Comparison of ENCODE assay signal across 19 cellular contexts in genomic region chr21:16751705-16752104, GRCh38.
"Had no signal": no experiment of that assay in that cellular context is flagged by ENCODE, and none has a peak within 500 bp of the region (broad histone marks: within the 10 kb centered on the region; RNA-seq: fewer than 3 reads in every experiment).

No MANE protein-coding gene starts in this region.

- H3K4me3 ChIP-seq: esophagus squamous epithelium, prostate gland, spleen, testis, vagina had no signal

- H3K4me1 ChIP-seq: prostate gland, spleen, testis had no signal

- DNase-seq: activated CD4-positive, alpha-beta T cell treated with anti-CD3 and anti-CD28 coated beads, Interleukin-2, amount 50 U/mL, for 4 hours; activated CD8-positive, alpha-beta memory T cell treated with anti-CD3 and anti-CD28 coated beads for 24 hours; activated CD8-positive, alpha-beta memory T cell treated with anti-CD3 and anti-CD28 coated beads, Interleukin-2, amount 50 U/mL, for 4 hours; activated naive CD4-positive, alpha-beta T cell; activated T-cell treated with anti-CD3 and anti-CD28 coated beads, Interleukin-2, amount 50 U/mL, for 24 hours; central memory CD4-positive, alpha-beta T cell; dorsolateral prefrontal cortex; effector memory CD8-positive, alpha-beta T cell; esophagus squamous epithelium; left colon; naive thymus-derived CD8-positive, alpha-beta T cell; spleen; stimulated activated CD4-positive, alpha-beta T cell treated with anti-CD3 and anti-CD28 coated beads, Interleukin-4, amount 100 ng/mL, for 1 hour; stimulated activated naive CD4-positive, alpha-beta T cell; T-helper 9 cell; testis; trophoblast cell had no signal

- H3K9me3 ChIP-seq: esophagus squamous epithelium, prostate gland, testis, vagina had no signal

- H3K27me3 ChIP-seq: dorsolateral prefrontal cortex, esophagus squamous epithelium, spleen, testis, vagina had no signal

- H3K27ac ChIP-seq: prostate gland, spleen, testis, vagina had no signal

- H3K36me3 ChIP-seq: esophagus squamous epithelium, prostate gland, spleen, vagina had no signal
